Comparison of ENCODE assay signal across 8 cellular contexts in the genomic region with DNA sequence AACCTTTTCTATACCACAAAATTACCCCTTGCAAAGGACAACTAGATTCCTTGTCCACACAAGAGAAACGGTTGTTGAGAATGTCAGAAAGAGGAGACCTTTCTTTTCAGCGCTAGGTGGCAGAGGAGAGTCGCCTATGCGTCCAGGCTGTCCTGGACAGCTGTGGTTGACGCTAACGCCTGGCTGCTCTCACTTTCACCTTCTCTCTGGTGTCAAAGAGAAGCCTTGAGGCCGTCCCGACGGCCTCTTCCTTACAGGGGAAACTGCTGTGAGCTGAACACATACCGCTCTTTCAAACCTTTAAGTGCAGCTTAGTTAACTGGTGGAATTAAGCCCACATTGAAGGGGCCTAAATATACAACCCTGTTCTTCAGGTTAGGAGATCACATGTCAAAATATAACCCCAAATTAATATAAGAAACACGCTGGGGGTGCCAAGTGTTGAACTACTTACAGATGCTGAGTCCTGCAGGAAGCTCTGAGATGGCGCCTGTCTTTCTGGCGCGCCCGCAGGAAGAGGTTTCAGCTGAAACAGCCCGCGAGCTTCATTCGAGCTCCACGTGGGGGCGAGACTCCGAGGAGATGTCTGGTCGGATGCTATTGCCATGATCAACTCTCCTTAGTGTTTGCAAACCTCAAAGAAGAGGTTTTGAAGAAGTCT. TPM values are rescaled to one million over a fixed set of nuclear protein-coding genes. Genes with fewer than 3 reads are reported as not detected.
DNase-seq lines count a peak whose midpoint lies in the region; ATAC-seq, FAIRE-seq and TF ChIP-seq lines count a peak whose summit lies in the region.

No MANE protein-coding gene starts in this region.

- peak; percentile 71 for TF ChIP-seq RAD21 in HCT116 (IDR thresholded peaks at IDR 0.05; ENCODE audit: low read depth)

- intact Hi-C loops in HCT116 (cut with micrococcal nuclease) = loop anchor here (2.0 to 10.0 kb wide), 3 partner anchors 141 to 2003 kb away; no protein-coding TSS in a partner anchor
- intact Hi-C loops in heart left ventricle (cut with DNase I) = loop anchor here (5.0 to 10.0 kb wide), 5 partner anchors 63 to 1923 kb away; no protein-coding TSS in a partner anchor
- intact Hi-C loops in prostate gland (cut with DNase I) = loop anchor here (5.0 kb wide), 2 partner anchors 65 to 1905 kb away; no protein-coding TSS in a partner anchor

- peak overlapping the region; percentile 27 for H3K27ac Mint-ChIP-seq in activated naive CD8-positive, alpha-beta T cell treated with anti-CD3 and anti-CD28 coated beads, Interleukin-2, amount 10 ng/mL, durations not matched to agents 7 days and 5 days

- peak; percentile 98 for ATAC-seq in HCT116
- ATAC-seq in activated naive CD8-positive, alpha-beta T cell treated with anti-CD3 and anti-CD28 coated beads, Interleukin-2, amount 10 ng/mL, durations not matched to agents 7 days and 5 days (ENCODE audit: low read depth) = peak; percentile 90
- peak; percentile 93 to 100 (median 98) for ATAC-seq in heart left ventricle

- no peak for FAIRE-seq in urothelium cell line (lab: Jason Lieb, UNC)

- WGBS in heart left ventricle, 4 donors = 9 to 17% (median 12%) methylated on average over 22 of the region's 22 CpGs
- 14% methylated on average over 22 of the region's 22 CpGs for WGBS in prostate gland

- H3K4me2 ChIP-seq in HCT116 (ENCODE audit: low read length) = peak overlapping the region; percentile 59

- BruUV-seq in HCT116 (replicated peaks; lab: Mats Ljungman, UMichigan) = no TSS peak

- no peak overlapping the region for H3K27ac ChIP-seq in HCT116 (ENCODE audit: low read depth, low read length)
- H3K27ac ChIP-seq in heart left ventricle = peak overlapping the region in 3 of 12 donors; percentile 22 to 47 (median 30)
- H3K27ac ChIP-seq in prostate gland = no peak overlapping the region

- TF ChIP-seq CTCF in GM06990 (IDR thresholded peaks at IDR 0.05; ENCODE audit: insufficient read depth, low read length, poor library complexity, severe bottlenecking) = peak; percentile 88
- peak; percentile 59 to 84 (median 83); a peak in 5 of 6 replicates for TF ChIP-seq CTCF in HCT116 (IDR thresholded peaks at IDR 0.05 in 2 of 3, conservative IDR thresholded peaks at IDR 0.05 in 1 of 3; ENCODE audit: borderline replicate concordance in 1 of 3, insufficient read depth in 1 of 3, low read depth in 2 of 3, low read length in 2 of 3)
- TF ChIP-seq CTCF in heart left ventricle (IDR thresholded peaks at IDR 0.05) = peak; percentile 70 to 90 (median 82)
- TF ChIP-seq CTCF in prostate gland (IDR thresholded peaks at IDR 0.05) = peak; percentile 23 to 65 (median 54)

- no peaks in the 10 kb centered on the region for H3K9me2 ChIP-seq in HCT116 (ENCODE audit: insufficient read depth)

- H2AFZ ChIP-seq in HCT116 (ENCODE audit: low read depth, low read length, poor library complexity, severe bottlenecking) = peak overlapping the region; percentile 96

- H3K4me1 ChIP-seq in HCT116 (ENCODE audit: control insufficient read depth in 1 of 2, insufficient read depth in 2 of 2, low read length in 2 of 2) (peaks cover 0 to 6% of the 10 kb centered on the region in 2 experiments; a peak in 1 of 4 replicates), heart left ventricle (peaks cover 0 to 12% (median 5%) of the 10 kb centered on the region in 12 donors), prostate gland (replicated peaks) (no peaks in the 10 kb centered on the region)

- H3K27me3 Mint-ChIP-seq in activated naive CD8-positive, alpha-beta T cell treated with anti-CD3 and anti-CD28 coated beads, Interleukin-2, amount 10 ng/mL, durations not matched to agents 7 days and 5 days = peaks cover 2% of the 10 kb centered on the region

- H3K4me1 Mint-ChIP-seq in activated naive CD8-positive, alpha-beta T cell treated with anti-CD3 and anti-CD28 coated beads, Interleukin-2, amount 10 ng/mL, durations not matched to agents 7 days and 5 days = peaks cover 11% of the 10 kb centered on the region

- H3K9me3 ChIP-seq in HCT116 (ENCODE audit: control insufficient read depth in 1 of 2, insufficient read depth in 1 of 2, low read depth in 1 of 2, low read length in 2 of 2) = no peaks in the 10 kb centered on the region
- H3K9me3 ChIP-seq in MG63 = no peaks in the 10 kb centered on the region
- H3K9me3 ChIP-seq in heart left ventricle = no peaks in the 10 kb centered on the region
- H3K9me3 ChIP-seq in prostate gland = no peaks in the 10 kb centered on the region

- H3K36me3 ChIP-seq in GM06990 (ENCODE audit: control insufficient read depth, insufficient read depth, low read length) (no peaks in the 10 kb centered on the region), HCT116 (ENCODE audit: control insufficient read depth in 1 of 2, insufficient read depth in 2 of 2, low read length in 2 of 2) (no peaks in the 10 kb centered on the region), MG63 (no peaks in the 10 kb centered on the region), heart left ventricle (no peaks in the 10 kb centered on the region), prostate gland (no peaks in the 10 kb centered on the region)

- H3K79me2 ChIP-seq in HCT116 (ENCODE audit: insufficient read depth, low read length) = no peaks in the 10 kb centered on the region

- no peaks in the 10 kb centered on the region for H3K9me3 Mint-ChIP-seq in activated naive CD8-positive, alpha-beta T cell treated with anti-CD3 and anti-CD28 coated beads, Interleukin-2, amount 10 ng/mL, durations not matched to agents 7 days and 5 days

- DNase-seq in GM06990 (ENCODE audit: extremely low read depth, insufficient read length) (peak; percentile 52), HCT116 (ENCODE audit: low read depth, low spot score) (peak; percentile 51), MG63 (peak; percentile 53), SKM-1 treated with dmso at 0.1 percent for 144 hours (lab: John Stamatoyannopoulos, UW; ENCODE audit: unreplicated experiment) (peak; percentile 85), heart left ventricle (peak; percentile 68 to 76 (median 72)), prostate gland (ENCODE audit: low spot score) (peak; percentile 56), urothelium cell line (ENCODE audit: low spot score) (peak; percentile 81)
- DNase-seq in activated naive CD8-positive, alpha-beta T cell treated with anti-CD3 and anti-CD28 coated beads, Interleukin-2, amount 10 ng/mL, durations not matched to agents 7 days and 5 days = peak; percentile 61

- no peaks in the 10 kb centered on the region for H3K36me3 Mint-ChIP-seq in activated naive CD8-positive, alpha-beta T cell treated with anti-CD3 and anti-CD28 coated beads, Interleukin-2, amount 10 ng/mL, durations not matched to agents 7 days and 5 days

- POLR2A ChIA-PET in HCT116 (lab: Charles Lee) = interaction anchor here (0.9 kb wide), 1 partner anchor 19 kb away, joined by 3 read pairs; no protein-coding TSS in a partner anchor
- POLR2A ChIA-PET in activated naive CD8-positive, alpha-beta T cell treated with anti-CD3 and anti-CD28 coated beads, Interleukin-2, amount 10 ng/mL, durations not matched to agents 7 days and 5 days (lab: Charles Lee) = interaction anchor here (1.1 to 3.4 kb wide), 3 partner anchors 17 to 112 kb away, joined by 4 to 17 read pairs (median 5); partner anchors contain the start of gene KBTBD8

- H3K4me3 ChIP-seq in GM06990 (replicated peaks; ENCODE audit: low read depth, low read length) = no peak overlapping the region
- H3K4me3 ChIP-seq in HCT116 (replicated peaks in 1 of 2; ENCODE audit: low read depth in 1 of 2, low read length in 2 of 2) = peak overlapping the region; percentile 17 to 35; a peak in 3 of 4 replicates
- peak overlapping the region; percentile 24 for H3K4me3 ChIP-seq in MG63
- H3K4me3 ChIP-seq in heart left ventricle = peak overlapping the region in 10 of 12 donors; percentile 6 to 54 (median 46)
- peak overlapping the region in 1 of 2 donors; percentile 2 for H3K4me3 ChIP-seq in prostate gland

- no peak overlapping the region for H3K9ac ChIP-seq in HCT116 (ENCODE audit: low read length)

- RAD21 ChIA-PET in HCT116 (lab: Charles Lee; ENCODE audit: low non-redundant PET in 1 of 2, low total read pairs in 2 of 2, uncharacterized antibody in 2 of 2, unreplicated experiment in 2 of 2) = interaction anchor here in 1 of 2 experiments (1.0 kb wide), 1 partner anchor 33 kb away, joined by 3 read pairs; no protein-coding TSS in a partner anchor

- H3K4me3 Mint-ChIP-seq in activated naive CD8-positive, alpha-beta T cell treated with anti-CD3 and anti-CD28 coated beads, Interleukin-2, amount 10 ng/mL, durations not matched to agents 7 days and 5 days = peak overlapping the region; percentile 49

- no peak for TF ChIP-seq POLR2A in HCT116 (IDR thresholded peaks at IDR 0.05; ENCODE audit: borderline replicate concordance, extremely low read depth, insufficient read depth, insufficient read length)
- no peak for TF ChIP-seq POLR2A in heart left ventricle (IDR thresholded peaks at IDR 0.05)
- TF ChIP-seq POLR2A in prostate gland (IDR thresholded peaks at IDR 0.05) = no peak

- no peaks in the 10 kb centered on the region for H4K20me1 ChIP-seq in HCT116 (ENCODE audit: insufficient read depth)

- H3K27me3 ChIP-seq in GM06990 (replicated peaks; ENCODE audit: control insufficient read depth, insufficient read depth, low read length) (peaks cover 1% of the 10 kb centered on the region; the same call in 1 of the 2 replicates), HCT116 (ENCODE audit: insufficient read depth, low read length) (peaks cover 30% of the 10 kb centered on the region), MG63 (no peaks in the 10 kb centered on the region), heart left ventricle (peaks cover 0 to 1% (median 0%) of the 10 kb centered on the region in 9 donors), prostate gland (replicated peaks; ENCODE audit: insufficient read depth) (no peaks in the 10 kb centered on the region)

- CTCF ChIA-PET in HCT116 (lab: Charles Lee) = interaction anchor here (0.6 to 1.9 kb wide), 12 partner anchors 12 to 1921 kb away, joined by 3 to 8 read pairs (median 4); partner anchors contain the start of gene KBTBD8

RNA-seq across cellular contexts. Expression of gene KBTBD8, which starts 26.1 kb away (rescaled TPM):
- total RNA-seq in HCT116 (2021; ENCODE audit: unreplicated experiment) (1.4 TPM), heart left ventricle (1 to 10 TPM; 2.4 to 9.0 (median 6.4) TPM), prostate gland (1 to 10 TPM; 1.0 to 8.0 TPM)
- polyA plus RNA-seq in HCT116 (2012) = 0.47 and 0.78 TPM in 2 replicates
- 0.53 and 4.9 TPM in 2 replicates for total RNA-seq in MG63 (2014; rRNA removed; shearing (Covaris generic); ENCODE audit: low replicate concordance)
- total RNA-seq in activated naive CD8-positive, alpha-beta T cell treated with anti-CD3 and anti-CD28 coated beads, Interleukin-2, amount 10 ng/mL, durations not matched to agents 7 days and 5 days = 1 to 10 TPM; 6.2 to 9.2 TPM
- 1 to 10 TPM in 1 of 2 donors, under 1 TPM in 1; 0.99 to 6.1 TPM for polyA plus RNA-seq in heart left ventricle
